ENCODE assay signal across 8 cellular contexts in the genomic region with DNA sequence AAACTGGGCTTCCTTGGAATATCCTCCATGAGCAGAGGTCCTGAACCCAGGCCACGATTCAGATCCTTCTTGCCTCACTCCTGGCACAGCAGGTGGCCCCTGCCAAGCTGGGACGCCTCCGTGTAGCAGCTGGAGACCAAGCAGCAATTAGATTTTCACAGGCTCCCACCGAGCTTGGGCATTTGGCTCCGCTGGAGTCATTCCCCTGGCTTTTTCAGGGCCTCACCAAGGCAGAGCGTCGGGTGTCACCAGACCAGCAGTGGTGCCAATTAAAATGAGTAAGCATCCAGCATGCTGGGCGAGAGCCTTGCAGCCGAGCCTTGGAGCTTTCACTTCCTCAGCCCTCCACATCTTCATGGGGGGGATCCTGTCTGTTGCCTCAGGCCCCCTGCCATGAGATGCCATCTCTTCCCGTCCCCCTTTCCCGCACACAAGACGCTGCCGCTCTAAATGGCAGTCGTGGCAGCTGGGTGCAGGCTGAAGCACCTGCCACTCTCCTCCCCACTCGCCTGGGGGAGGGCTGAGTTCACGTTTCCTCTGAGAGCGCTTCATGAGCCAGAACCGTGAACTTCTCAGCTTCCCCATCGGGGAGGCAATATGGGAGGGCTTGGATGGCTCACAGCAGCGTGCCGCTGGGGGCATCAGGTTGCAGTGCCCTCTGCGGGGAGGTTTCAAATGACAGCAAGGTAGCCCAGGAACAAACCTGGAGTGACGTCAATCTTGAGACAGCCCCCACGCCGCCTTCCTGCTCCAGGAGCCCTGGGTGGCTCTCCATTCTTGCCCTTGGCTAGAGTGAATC. TPM values are rescaled to one million over a fixed set of nuclear protein-coding genes. Genes with fewer than 3 reads are reported as not detected.
DNase-seq lines count a peak whose midpoint lies in the region; ATAC-seq and TF ChIP-seq lines count a peak whose summit lies in the region.

No MANE protein-coding gene starts in this region.

- no peaks in the 10 kb centered on the region for H3K9me3 ChIP-seq in aorta (ENCODE audit: control insufficient read depth, low read length)
- no peaks in the 10 kb centered on the region for H3K9me3 ChIP-seq in PC-3 (ENCODE audit: low read length)

- H3K27me3 ChIP-seq in aorta (ENCODE audit: control insufficient read depth in 1 of 2, insufficient read depth in 2 of 2, low read length in 1 of 2) (no peaks in the 10 kb centered on the region), PC-3 (ENCODE audit: low read length) (no peaks in the 10 kb centered on the region)

- H3K4me2 ChIP-seq in PC-3 (ENCODE audit: low read length), result no peak overlapping the region

- WGBS in aorta, 2 donors, result 9 to 11% methylated on average over 25 of the region's 25 CpGs

- H3K79me2 ChIP-seq in PC-3 (ENCODE audit: low read length), result no peaks in the 10 kb centered on the region

- H3K9me2 ChIP-seq in PC-3 (replicated peaks; ENCODE audit: low read length), result no peaks in the 10 kb centered on the region

- peak; percentile 72 for ATAC-seq in GM18502 (IDR thresholded peaks at IDR 0.05; ENCODE audit: poor library complexity, unreplicated experiment)
- peak; percentile 63 for ATAC-seq in HG02852 (IDR thresholded peaks at IDR 0.05; ENCODE audit: unreplicated experiment)
- ATAC-seq in activated CD8-positive, alpha-beta T cell treated with anti-CD3 and anti-CD28 coated beads, Interleukin-2, amount 10 ng/mL, durations not matched to agents 7 days and 5 days, result peak; percentile 95
- peak; percentile 79 for ATAC-seq in aorta (ENCODE audit: low FRiP score)
- ATAC-seq in PC-3, result no peak

- DNase-seq in NCI-H2107 (lab: John Stamatoyannopoulos, UW) (peak; percentile 98), fibroblast of gingiva (ENCODE audit: low read depth) (peak; percentile 84), pons (ENCODE audit: low spot score) (peak; percentile 88), aorta (peak; percentile 86 to 89), PC-3 (no peak)
- peak; percentile 81 for DNase-seq in activated CD8-positive, alpha-beta T cell treated with anti-CD3 and anti-CD28 coated beads, Interleukin-2, amount 10 ng/mL, durations not matched to agents 7 days and 5 days

- H3K4me3 ChIP-seq in aorta (ENCODE audit: low read length in 2 of 2) (no peak overlapping the region), PC-3 (ENCODE audit: low read length) (no peak overlapping the region)

- no TSS peak for BruUV-seq in PC-3 (replicated peaks; lab: Mats Ljungman, UMichigan)

- peak overlapping the region; percentile 73 for H3K4me3 Mint-ChIP-seq in activated CD8-positive, alpha-beta T cell treated with anti-CD3 and anti-CD28 coated beads, Interleukin-2, amount 10 ng/mL, durations not matched to agents 7 days and 5 days

- peaks cover 53% of the 10 kb centered on the region for H3K4me1 Mint-ChIP-seq in activated CD8-positive, alpha-beta T cell treated with anti-CD3 and anti-CD28 coated beads, Interleukin-2, amount 10 ng/mL, durations not matched to agents 7 days and 5 days (ENCODE audit: low read depth)

- peaks cover 29% of the 10 kb centered on the region for H3K36me3 Mint-ChIP-seq in activated CD8-positive, alpha-beta T cell treated with anti-CD3 and anti-CD28 coated beads, Interleukin-2, amount 10 ng/mL, durations not matched to agents 7 days and 5 days (ENCODE audit: low read depth)

- POLR2A ChIA-PET in activated CD8-positive, alpha-beta T cell treated with anti-CD3 and anti-CD28 coated beads, Interleukin-2, amount 10 ng/mL, durations not matched to agents 7 days and 5 days (lab: Charles Lee), result interaction anchor here (0.6 to 1.7 kb wide), 4 partner anchors 11 to 126 kb away, joined by 3 to 6 read pairs (median 4); no protein-coding TSS in a partner anchor
- POLR2A ChIA-PET in PC-3 (lab: Charles Lee; ENCODE audit: unreplicated experiment), result no interaction called here

- H3K27ac Mint-ChIP-seq in activated CD8-positive, alpha-beta T cell treated with anti-CD3 and anti-CD28 coated beads, Interleukin-2, amount 10 ng/mL, durations not matched to agents 7 days and 5 days, result peak overlapping the region; percentile 94

- H3K4me1 ChIP-seq in aorta (ENCODE audit: control insufficient read depth in 1 of 2, insufficient read depth in 2 of 2, low read length in 2 of 2) (peaks cover 5 to 12% of the 10 kb centered on the region in 2 donors), PC-3 (ENCODE audit: insufficient read depth, low read length) (no peaks in the 10 kb centered on the region)

- CTCF ChIA-PET in activated CD8-positive, alpha-beta T cell treated with anti-CD3 and anti-CD28 coated beads, Interleukin-2, amount 10 ng/mL, durations not matched to agents 7 days and 5 days (lab: Charles Lee), result interaction anchor here (0.6 to 2.3 kb wide), 9 partner anchors 11 to 102 kb away, joined by 3 to 31 read pairs (median 4); a partner anchor contains a TSS
- CTCF ChIA-PET in PC-3 (lab: Charles Lee), result no interaction called here

- H3K27ac ChIP-seq in aorta (ENCODE audit: low read depth in 1 of 2, low read length in 2 of 2), result peak overlapping the region; percentile 72 to 93
- no peak overlapping the region for H3K27ac ChIP-seq in PC-3 (ENCODE audit: low read length)

- no peaks in the 10 kb centered on the region for H3K36me3 ChIP-seq in aorta (ENCODE audit: control insufficient read depth in 1 of 2, insufficient read depth in 2 of 2, low read length in 1 of 2)
- peaks cover 10% of the 10 kb centered on the region for H3K36me3 ChIP-seq in PC-3 (ENCODE audit: low read depth, low read length)

- H4K20me1 ChIP-seq in PC-3 (ENCODE audit: low read length), result no peaks in the 10 kb centered on the region

- no peak overlapping the region for H2AFZ ChIP-seq in PC-3 (ENCODE audit: low read length)

- H3K9ac ChIP-seq in PC-3 (ENCODE audit: low read length), result no peak overlapping the region

- no peak for TF ChIP-seq CTCF in PC-3 (conservative IDR thresholded peaks at IDR 0.05; ENCODE audit: low read depth, low read length)

- H3K9me3 Mint-ChIP-seq in activated CD8-positive, alpha-beta T cell treated with anti-CD3 and anti-CD28 coated beads, Interleukin-2, amount 10 ng/mL, durations not matched to agents 7 days and 5 days (ENCODE audit: insufficient read depth), result no peaks in the 10 kb centered on the region

- intact Hi-C loops in aorta (cut with DNase I) (no loop called here), PC-3 (cut with micrococcal nuclease) (no loop called here)

- no peaks in the 10 kb centered on the region for H3K27me3 Mint-ChIP-seq in activated CD8-positive, alpha-beta T cell treated with anti-CD3 and anti-CD28 coated beads, Interleukin-2, amount 10 ng/mL, durations not matched to agents 7 days and 5 days (ENCODE audit: low read depth)

- H3F3A ChIP-seq in PC-3 (ENCODE audit: low read length, unreplicated experiment), result no peaks in the 10 kb centered on the region

RNA-seq across cellular contexts. Expression of a gene that starts 11.7 kb away (rescaled TPM):
- total RNA-seq in activated CD8-positive, alpha-beta T cell treated with anti-CD3 and anti-CD28 coated beads, Interleukin-2, amount 10 ng/mL, durations not matched to agents 7 days and 5 days, result 10 to 100 TPM; 13.7 to 16.1 TPM
- 100 to 1,000 TPM in 1 of 2 donors, 10 to 100 TPM in 1; 65.9 to 128 TPM for total RNA-seq in aorta
- 100 to 1,000 TPM in 1 of 2 donors, 10 to 100 TPM in 1; 21.4 to 108 TPM for polyA plus RNA-seq in aorta
- total RNA-seq in PC-3 (2014; rRNA removed), result 19.0 and 29.3 TPM in 2 replicates

RNA-seq across cellular contexts. Expression of a gene that starts 47.5 kb away (rescaled TPM):
- total RNA-seq in activated CD8-positive, alpha-beta T cell treated with anti-CD3 and anti-CD28 coated beads, Interleukin-2, amount 10 ng/mL, durations not matched to agents 7 days and 5 days, result 10 to 100 TPM; 21.0 to 22.6 TPM
- 10 to 100 TPM in 1 of 2 donors, 1 to 10 TPM in 1; 6.1 to 10.0 TPM for total RNA-seq in aorta
- 10 to 100 TPM; 10.8 to 11.5 TPM for polyA plus RNA-seq in aorta
- total RNA-seq in PC-3 (2014; rRNA removed), result 66.8 and 71.6 TPM in 2 replicates

RNA-seq across cellular contexts. Expression of a gene that starts 47.7 kb away (rescaled TPM):
- total RNA-seq in activated CD8-positive, alpha-beta T cell treated with anti-CD3 and anti-CD28 coated beads, Interleukin-2, amount 10 ng/mL, durations not matched to agents 7 days and 5 days, result 10 to 100 TPM; 79.4 to 82.0 TPM
- total RNA-seq in aorta (10 to 100 TPM; 47.2 to 48.6 TPM), PC-3 (2014; rRNA removed) (158 and 309 TPM in 2 replicates)
- 10 to 100 TPM; 12.6 to 70.8 TPM for polyA plus RNA-seq in aorta
